8 cellular contexts compared by ENCODE assay signal in the genomic region with DNA sequence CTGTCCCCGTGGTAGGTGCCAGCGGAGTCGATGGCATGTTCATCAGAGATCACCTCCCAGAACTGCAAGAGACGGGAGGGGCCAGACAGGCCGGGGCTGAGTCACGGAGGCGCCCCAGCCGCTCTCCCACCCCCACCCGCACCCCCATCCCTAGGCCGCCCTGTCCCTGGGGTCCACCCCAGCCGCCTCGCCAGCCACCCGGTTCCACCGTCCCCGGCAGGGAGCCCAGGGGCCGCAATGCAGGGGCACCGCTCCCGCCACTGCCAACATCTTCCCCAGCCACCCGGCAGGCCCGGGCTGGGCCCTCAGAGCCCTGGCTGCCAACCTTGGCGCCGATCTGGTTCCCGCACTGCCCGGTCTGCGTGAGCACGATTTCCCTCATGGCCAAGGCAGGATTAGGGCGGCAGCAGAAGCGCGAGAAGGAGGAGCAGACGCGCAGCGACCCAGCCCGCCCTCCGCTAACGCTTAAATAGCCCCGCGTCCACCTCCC. TPM values are rescaled to one million over a fixed set of nuclear protein-coding genes. Genes with fewer than 3 reads are reported as not detected.
"Had no signal": no experiment of that assay in that cellular context is flagged by ENCODE, and none has a peak within 500 bp of the region (broad histone marks: within the 10 kb centered on the region; RNA-seq: fewer than 3 reads in every experiment).

A gene (minus strand): TSS at position 440 of the 490 bp plus-strand sequence. CDS start 58 bp downstream, at position 382.

RNA-seq across cellular contexts. Expression of the gene that starts here (rescaled TPM):
- total RNA-seq: stomach, suprapubic skin, temporal lobe, thoracic aorta, tibial nerve, transverse colon, ureter, urinary bladder had no signal
